ENCODE assay signal across 1 cellular context in the genomic region with DNA sequence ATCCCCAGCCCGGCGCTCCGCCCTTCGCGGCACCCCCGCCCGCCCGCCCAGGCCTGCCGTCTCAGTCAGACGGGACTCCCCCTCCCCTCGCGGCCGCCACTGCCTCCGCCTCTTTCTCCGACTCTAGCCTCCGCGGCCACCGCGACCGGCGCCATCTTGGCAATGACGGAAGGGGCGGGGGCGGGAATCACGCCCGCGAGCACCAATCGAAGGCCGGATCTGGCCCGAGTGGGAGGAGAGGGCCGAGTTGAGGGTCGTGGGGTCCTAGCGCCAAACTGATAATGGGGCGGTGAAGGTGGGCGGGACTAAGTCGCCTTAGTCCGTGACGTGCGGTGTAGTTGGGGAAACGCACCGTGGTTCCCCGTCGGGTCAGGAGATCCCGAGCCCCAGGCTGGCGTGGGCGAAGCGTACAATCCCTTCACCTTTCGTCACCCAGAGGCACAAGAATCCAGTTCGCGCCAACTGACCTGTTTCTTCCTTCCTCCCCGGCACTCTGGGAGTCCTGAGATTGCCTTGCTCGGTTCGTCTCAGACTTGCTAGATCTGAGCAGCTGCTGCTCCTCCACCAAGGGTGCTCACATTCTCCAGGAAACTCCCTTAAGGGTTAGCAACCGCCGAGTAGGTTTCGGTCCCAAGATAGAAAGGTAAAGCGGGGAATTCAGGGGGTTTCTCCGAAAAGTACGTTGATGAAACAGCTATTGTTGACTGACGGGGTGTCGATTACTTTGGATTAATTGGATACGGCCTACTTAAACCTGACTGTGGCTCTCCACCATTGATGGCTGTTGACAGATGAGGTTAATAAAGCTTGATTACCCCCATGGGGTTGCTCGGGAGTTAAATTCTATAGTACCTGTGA.
TF ChIP-seq lines count a peak whose summit lies in the region.

TSS of gene DENND4A (minus strand) at position 164 of the 858 bp plus-strand sequence. CDS start 35,843 bp downstream, outside the sequence.

TF ChIP-seq in K562, 482 proteins besides CTCF, POLR2A, EP300 and RAD21 (continued from another document):
- peak in 1 of 2 experiments; percentile 67 for TF ChIP-seq AFF1 (IDR thresholded peaks at IDR 0.05; ENCODE audit: low read depth in 1 of 2, partially characterized antibody in 2 of 2)
